Comparison of ENCODE assay signal across 19 cellular contexts in the genomic region with DNA sequence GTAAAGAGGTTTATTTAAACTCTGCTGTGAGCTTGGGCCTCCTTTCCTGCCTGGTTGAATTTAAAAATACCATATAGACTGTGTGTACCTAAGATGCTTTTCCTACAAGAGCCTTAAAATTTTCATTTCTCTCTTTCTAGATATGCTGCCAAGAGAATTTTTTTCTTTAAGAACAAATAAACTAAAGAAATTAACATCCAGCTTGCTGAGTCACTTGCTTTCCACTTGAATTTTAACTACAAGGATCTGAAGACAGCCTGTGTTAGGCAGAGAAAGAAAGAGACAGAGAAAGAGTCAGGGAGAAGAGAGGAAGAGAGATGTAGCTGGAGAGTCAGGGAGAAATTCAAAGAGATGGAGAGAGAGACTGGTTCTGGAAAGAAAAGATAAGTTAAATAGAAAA.
DNase-seq lines count a peak whose midpoint lies in the region; ATAC-seq and TF ChIP-seq lines count a peak whose summit lies in the region.
"Had no signal": no experiment of that assay in that cellular context is flagged by ENCODE, and none has a peak within 500 bp of the region (broad histone marks: within the 10 kb centered on the region; RNA-seq: fewer than 3 reads in every experiment).

No MANE protein-coding gene starts in this region.

- H3K36me3 ChIP-seq in adipocyte (ENCODE audit: control insufficient read depth, insufficient read depth, low read length, severe bottlenecking), result no peaks in the 10 kb centered on the region

- DNase-seq in adipocyte (ENCODE audit: low read depth) (peak; percentile 66), choroid plexus epithelial cell (ENCODE audit: low read depth) (peak; percentile 19), inferior parietal cortex (ENCODE audit: extremely low spot score) (peak; percentile 37), SKM-1 (lab: John Stamatoyannopoulos, UW; ENCODE audit: unreplicated experiment) (no peak)
- no peak for DNase-seq in stimulated activated CD4-positive, alpha-beta T cell treated with anti-CD3 and anti-CD28 coated beads, Interleukin-12 subunit alpha, Interleukin-12 subunit beta, amount 100 ng/mL, for 4 hours
- no peak for DNase-seq in activated CD4-positive, CD25-positive, alpha-beta regulatory T cell treated with anti-CD3 and anti-CD28 coated beads, Interleukin-2, amount 50 U/mL, for 72 hours
- DNase-seq: DMS153, DND-41, H7, Karpas-422, MV-4-11, NCI-H1105, NCI-H146, NCI-H1930, NCI-H2107, NCI-H524, NCI-H774, SK-N-SH had no signal

- H3K4me3 ChIP-seq in adipocyte (ENCODE audit: low read length), result no peak overlapping the region
- no peak overlapping the region for H3K4me3 ChIP-seq in choroid plexus epithelial cell (ENCODE audit: low read depth, low read length)

- H3K27ac Mint-ChIP-seq in stimulated activated memory B cell treated with anti-CD40 and anti-IgM and Interleukin-4, amounts not matched to agents 10 μg/mL and 1 μg/mL and 100 μg/mL, for 72 hours, result no peak overlapping the region

- no peaks in the 10 kb centered on the region for H3K27me3 Mint-ChIP-seq in stimulated activated memory B cell treated with anti-CD40 and anti-IgM and Interleukin-4, amounts not matched to agents 10 μg/mL and 1 μg/mL and 100 μg/mL, for 72 hours

- no peaks in the 10 kb centered on the region for H3K36me3 Mint-ChIP-seq in stimulated activated memory B cell treated with anti-CD40 and anti-IgM and Interleukin-4, amounts not matched to agents 10 μg/mL and 1 μg/mL and 100 μg/mL, for 72 hours

- no peak overlapping the region for H3K4me3 Mint-ChIP-seq in stimulated activated memory B cell treated with anti-CD40 and anti-IgM and Interleukin-4, amounts not matched to agents 10 μg/mL and 1 μg/mL and 100 μg/mL, for 72 hours

- no peaks in the 10 kb centered on the region for H3K9me3 ChIP-seq in adipocyte (ENCODE audit: control insufficient read depth, low read length)
- H3K9me3 ChIP-seq: SK-N-SH had no signal

- ATAC-seq in stimulated activated memory B cell treated with anti-CD40 and anti-IgM and Interleukin-4, amounts not matched to agents 10 μg/mL and 1 μg/mL and 100 μg/mL, for 72 hours, result no peak

- no peak for TF ChIP-seq CTCF in choroid plexus epithelial cell (conservative IDR thresholded peaks at IDR 0.05; ENCODE audit: low read depth, low read length)

- H3K27me3 ChIP-seq in adipocyte (replicated peaks; ENCODE audit: control insufficient read depth, insufficient read depth, low read length), result no peaks in the 10 kb centered on the region

- no peaks in the 10 kb centered on the region for H3K4me1 ChIP-seq in adipocyte (ENCODE audit: control insufficient read depth, insufficient read depth, low read length)

- no peak overlapping the region for H3K9ac ChIP-seq in adipocyte (ENCODE audit: low read length)
- H3K9ac ChIP-seq: SK-N-SH had no signal

- H3K9me3 Mint-ChIP-seq in stimulated activated memory B cell treated with anti-CD40 and anti-IgM and Interleukin-4, amounts not matched to agents 10 μg/mL and 1 μg/mL and 100 μg/mL, for 72 hours, result no peaks in the 10 kb centered on the region

- H3K4me1 Mint-ChIP-seq in stimulated activated memory B cell treated with anti-CD40 and anti-IgM and Interleukin-4, amounts not matched to agents 10 μg/mL and 1 μg/mL and 100 μg/mL, for 72 hours, result no peaks in the 10 kb centered on the region

Comparison
In these comparisons a context has a peak if more than half of its experiments do, and no peak if none do; other contexts are left out.
1. DNase-seq: peak in adipocyte (single experiment), choroid plexus epithelial cell (single experiment) and inferior parietal cortex (single experiment); none in SKM-1 (single experiment), stimulated activated CD4-positive, alpha-beta T cell treated with anti-CD3 and anti-CD28 coated beads, Interleukin-12 subunit alpha, Interleukin-12 subunit beta, amount 100 ng/mL, for 4 hours (single experiment) and activated CD4-positive, CD25-positive, alpha-beta regulatory T cell treated with anti-CD3 and anti-CD28 coated beads, Interleukin-2, amount 50 U/mL, for 72 hours (single experiment).